ENCODE assay signal across 12 cellular contexts in the genomic region with DNA sequence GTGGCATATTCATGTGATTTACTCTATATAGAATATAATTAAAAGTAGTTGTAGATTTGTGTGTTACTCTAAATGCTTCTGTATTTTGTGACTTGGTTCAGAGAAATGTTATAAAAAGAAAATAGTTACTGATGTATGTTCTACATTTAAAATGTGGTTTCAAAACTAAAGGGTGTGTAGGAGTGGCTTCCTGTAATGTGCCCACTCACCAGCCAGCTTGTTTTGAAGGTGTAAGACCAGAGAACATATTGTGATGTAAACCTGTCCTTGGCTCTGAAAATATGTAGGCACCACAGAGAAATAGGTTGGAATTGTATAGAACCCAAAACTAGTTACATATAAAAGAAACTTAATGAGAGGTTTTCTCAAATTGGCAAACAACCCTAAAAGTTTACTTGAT. TPM values are rescaled to one million over a fixed set of nuclear protein-coding genes. Genes with fewer than 3 reads are reported as not detected.
DNase-seq lines count a peak whose midpoint lies in the region; ATAC-seq and TF ChIP-seq lines count a peak whose summit lies in the region.
"Had no signal": no experiment of that assay in that cellular context is flagged by ENCODE, and none has a peak within 500 bp of the region (broad histone marks: within the 10 kb centered on the region; RNA-seq: fewer than 3 reads in every experiment).

No MANE protein-coding gene starts in this region.

- H3K4me3 Mint-ChIP-seq in activated CD4-positive, alpha-beta T cell treated with anti-CD3 and anti-CD28 coated beads for 36 hours = no peak overlapping the region

- DNase-seq in activated CD4-positive, alpha-beta T cell treated with anti-CD3 and anti-CD28 coated beads for 36 hours = peak; percentile 16
- no peak for DNase-seq in activated CD4-positive, alpha-beta T cell treated with anti-CD3 and anti-CD28 coated beads, Interleukin-2, amount 50 U/mL, for 48 hours
- DNase-seq in mucosa of descending colon (no peak), foreskin keratinocyte (no peak), right lobe of liver (no peak)
- no peak for DNase-seq in stimulated activated CD4-positive, alpha-beta T cell treated with anti-CD3 and anti-CD28 coated beads, Interleukin-2, amount 100 ng/mL, for 24 hours
- DNase-seq: upper lobe of left lung had no signal

- peak; percentile 42 for ATAC-seq in activated CD4-positive, alpha-beta T cell treated with anti-CD3 and anti-CD28 coated beads for 36 hours
- ATAC-seq in GM19328 (IDR thresholded peaks at IDR 0.05; ENCODE audit: unreplicated experiment) (peak; percentile 80), HG03469 (IDR thresholded peaks at IDR 0.05; ENCODE audit: unreplicated experiment) (peak; percentile 81), mucosa of descending colon (peak; percentile 46), foreskin keratinocyte (no peak), right lobe of liver (no peak)

- intact Hi-C loops in activated CD4-positive, alpha-beta T cell treated with anti-CD3 and anti-CD28 coated beads for 36 hours (cut with DNase I, micrococcal nuclease) = no loop called here
- intact Hi-C loops in mucosa of descending colon (cut with DNase I, micrococcal nuclease) (no loop called here), right lobe of liver (cut with DNase I) (no loop called here)

- CTCF ChIA-PET in activated CD4-positive, alpha-beta T cell treated with anti-CD3 and anti-CD28 coated beads for 36 hours (lab: Charles Lee) = interaction anchor here (0.6 to 5.2 kb wide), 3 partner anchors 13 to 133 kb away, joined by 4 to 42 read pairs (median 8); no protein-coding TSS in a partner anchor

- H3K27me3 Mint-ChIP-seq in activated CD4-positive, alpha-beta T cell treated with anti-CD3 and anti-CD28 coated beads for 36 hours = no peaks in the 10 kb centered on the region

- no peak overlapping the region for H3K27ac Mint-ChIP-seq in activated CD4-positive, alpha-beta T cell treated with anti-CD3 and anti-CD28 coated beads for 36 hours
- H3K27ac Mint-ChIP-seq: activated naive CD4-positive, alpha-beta T cell treated with anti-CD3 and anti-CD28 coated beads, Interleukin-2, amount 50 U/mL, for 72 hours had no signal

- no peak overlapping the region for H3K4me3 ChIP-seq in mucosa of descending colon
- no peak overlapping the region for H3K4me3 ChIP-seq in right lobe of liver
- H3K4me3 ChIP-seq: SK-N-MC, upper lobe of left lung had no signal

- POLR2A ChIA-PET in activated CD4-positive, alpha-beta T cell treated with anti-CD3 and anti-CD28 coated beads for 36 hours (lab: Charles Lee) = no interaction called here

- no peak for TF ChIP-seq POLR2A in right lobe of liver (IDR thresholded peaks at IDR 0.05)

- H3K9me3 Mint-ChIP-seq in activated CD4-positive, alpha-beta T cell treated with anti-CD3 and anti-CD28 coated beads for 36 hours (ENCODE audit: low read depth) = peaks cover 5% of the 10 kb centered on the region

- H3K4me1 ChIP-seq in mucosa of descending colon (ENCODE audit: low read depth) = peaks cover under 1% of the 10 kb centered on the region
- H3K4me1 ChIP-seq in foreskin keratinocyte = no peaks in the 10 kb centered on the region
- H3K4me1 ChIP-seq in right lobe of liver = peaks cover 0 to 6% (median 3%) of the 10 kb centered on the region in 4 donors
- H3K4me1 ChIP-seq: upper lobe of left lung had no signal

- no peaks in the 10 kb centered on the region for H3K36me3 Mint-ChIP-seq in activated CD4-positive, alpha-beta T cell treated with anti-CD3 and anti-CD28 coated beads for 36 hours (ENCODE audit: low read depth)

- no peaks in the 10 kb centered on the region for H3K36me3 ChIP-seq in mucosa of descending colon (ENCODE audit: low read depth)
- H3K36me3 ChIP-seq in right lobe of liver = no peaks in the 10 kb centered on the region
- H3K36me3 ChIP-seq: upper lobe of left lung had no signal

- no peaks in the 10 kb centered on the region for H3K9me3 ChIP-seq in mucosa of descending colon
- no peaks in the 10 kb centered on the region for H3K9me3 ChIP-seq in right lobe of liver

- TF ChIP-seq CTCF in mucosa of descending colon (IDR thresholded peaks at IDR 0.05) (no peak), foreskin keratinocyte (conservative IDR thresholded peaks at IDR 0.05) (no peak), right lobe of liver (IDR thresholded peaks at IDR 0.05) (no peak)

- peaks cover 21% of the 10 kb centered on the region for H3K4me1 Mint-ChIP-seq in activated CD4-positive, alpha-beta T cell treated with anti-CD3 and anti-CD28 coated beads for 36 hours

- no peak overlapping the region for H3K27ac ChIP-seq in foreskin keratinocyte
- H3K27ac ChIP-seq in right lobe of liver = no peak overlapping the region
- H3K27ac ChIP-seq: SK-N-MC, upper lobe of left lung, VCaP had no signal

- H3K27me3 ChIP-seq in foreskin keratinocyte = no peaks in the 10 kb centered on the region
- no peaks in the 10 kb centered on the region for H3K27me3 ChIP-seq in right lobe of liver
- H3K27me3 ChIP-seq: upper lobe of left lung had no signal

RNA-seq across cellular contexts. Expression of gene ARRDC3, which starts 51.2 kb away (rescaled TPM):
- 10 to 100 TPM; 21.7 to 21.9 TPM for total RNA-seq in activated CD4-positive, alpha-beta T cell treated with anti-CD3 and anti-CD28 coated beads for 36 hours
- 10 to 100 TPM; 32.5 to 39.6 (median 38.0) TPM for total RNA-seq in mucosa of descending colon
- 8.1 and 9.8 TPM in 2 replicates for total RNA-seq in foreskin keratinocyte
- polyA plus RNA-seq in foreskin keratinocyte = 1.6 and 2.6 TPM in 2 replicates
- 10 to 100 TPM; 14.3 to 96.9 (median 46.0) TPM for total RNA-seq in right lobe of liver

Comparison
In these comparisons a context has a peak if more than half of its experiments do, and no peak if none do; other contexts are left out.
1. ATAC-seq: peak in activated CD4-positive, alpha-beta T cell treated with anti-CD3 and anti-CD28 coated beads for 36 hours (single experiment), GM19328 (single experiment), HG03469 (single experiment) and mucosa of descending colon (single experiment); none in foreskin keratinocyte (single experiment) and right lobe of liver (0 of 4).